1 cellular context compared by ENCODE assay signal in the genomic region with DNA sequence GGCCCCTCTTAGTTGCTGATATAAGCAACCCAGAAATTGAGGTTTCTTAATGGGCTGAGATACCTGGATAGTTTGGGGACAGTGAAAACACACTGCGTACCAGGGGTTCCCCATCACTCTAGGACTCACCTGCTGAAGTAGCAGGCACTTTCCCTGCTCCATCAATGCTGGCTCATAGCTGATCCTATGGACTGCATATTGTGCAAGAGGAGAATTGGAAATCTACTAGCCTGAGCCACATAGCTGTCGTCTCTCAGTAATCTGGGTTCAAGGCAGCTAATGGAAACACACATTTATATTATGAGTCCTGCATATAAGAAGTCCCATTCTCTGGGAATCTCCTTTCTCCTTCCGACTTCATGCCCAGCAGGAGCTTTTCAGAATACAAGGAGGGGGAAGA.
TF ChIP-seq lines count a peak whose summit lies in the region.

No MANE protein-coding gene starts in this region.

TF ChIP-seq in HepG2, 621 proteins besides CTCF, POLR2A, EP300 and RAD21 (continued from another document and continues in another):
- TF ChIP-seq, protein P1, sequence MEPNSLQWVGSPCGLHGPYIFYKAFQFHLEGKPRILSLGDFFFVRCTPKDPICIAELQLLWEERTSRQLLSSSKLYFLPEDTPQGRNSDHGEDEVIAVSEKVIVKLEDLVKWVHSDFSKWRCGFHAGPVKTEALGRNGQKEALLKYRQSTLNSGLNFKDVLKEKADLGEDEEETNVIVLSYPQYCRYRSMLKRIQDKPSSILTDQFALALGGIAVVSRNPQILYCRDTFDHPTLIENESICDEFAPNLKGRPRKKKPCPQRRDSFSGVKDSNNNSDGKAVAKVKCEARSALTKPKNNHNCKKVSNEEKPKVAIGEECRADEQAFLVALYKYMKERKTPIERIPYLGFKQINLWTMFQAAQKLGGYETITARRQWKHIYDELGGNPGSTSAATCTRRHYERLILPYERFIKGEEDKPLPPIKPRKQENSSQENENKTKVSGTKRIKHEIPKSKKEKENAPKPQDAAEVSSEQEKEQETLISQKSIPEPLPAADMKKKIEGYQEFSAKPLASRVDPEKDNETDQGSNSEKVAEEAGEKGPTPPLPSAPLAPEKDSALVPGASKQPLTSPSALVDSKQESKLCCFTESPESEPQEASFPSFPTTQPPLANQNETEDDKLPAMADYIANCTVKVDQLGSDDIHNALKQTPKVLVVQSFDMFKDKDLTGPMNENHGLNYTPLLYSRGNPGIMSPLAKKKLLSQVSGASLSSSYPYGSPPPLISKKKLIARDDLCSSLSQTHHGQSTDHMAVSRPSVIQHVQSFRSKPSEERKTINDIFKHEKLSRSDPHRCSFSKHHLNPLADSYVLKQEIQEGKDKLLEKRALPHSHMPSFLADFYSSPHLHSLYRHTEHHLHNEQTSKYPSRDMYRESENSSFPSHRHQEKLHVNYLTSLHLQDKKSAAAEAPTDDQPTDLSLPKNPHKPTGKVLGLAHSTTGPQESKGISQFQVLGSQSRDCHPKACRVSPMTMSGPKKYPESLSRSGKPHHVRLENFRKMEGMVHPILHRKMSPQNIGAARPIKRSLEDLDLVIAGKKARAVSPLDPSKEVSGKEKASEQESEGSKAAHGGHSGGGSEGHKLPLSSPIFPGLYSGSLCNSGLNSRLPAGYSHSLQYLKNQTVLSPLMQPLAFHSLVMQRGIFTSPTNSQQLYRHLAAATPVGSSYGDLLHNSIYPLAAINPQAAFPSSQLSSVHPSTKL (CRISPR knock-in tag; IDR thresholded peaks at IDR 0.05): peak; percentile 36; the same call in 1 of the 2 replicates
- TF ChIP-seq NFATC3 (CRISPR knock-in tag; IDR thresholded peaks at IDR 0.05): no peak
- no peak for TF ChIP-seq ZNF136 (CRISPR knock-in tag; IDR thresholded peaks at IDR 0.05; ENCODE audit: low read depth)
- TF ChIP-seq ZNF432 (CRISPR knock-in tag; IDR thresholded peaks at IDR 0.05; ENCODE audit: borderline replicate concordance): no peak
- TF ChIP-seq RBAK (CRISPR knock-in tag; IDR thresholded peaks at IDR 0.05): no peak
- no peak for TF ChIP-seq ZNF772 (CRISPR knock-in tag; IDR thresholded peaks at IDR 0.05)
- no peak for TF ChIP-seq SOX13 (IDR thresholded peaks at IDR 0.05)
- peak in 1 of 2 experiments; percentile 24; a peak in 1 of 4 replicates for TF ChIP-seq SOX13 (CRISPR knock-in tag; conservative IDR thresholded peaks at IDR 0.05 in 1 of 2, IDR thresholded peaks at IDR 0.05 in 1 of 2)
- no peak for TF ChIP-seq ZNF253 (CRISPR knock-in tag; IDR thresholded peaks at IDR 0.05; ENCODE audit: borderline replicate concordance)
- TF ChIP-seq HDAC2 (CRISPR knock-in tag; IDR thresholded peaks at IDR 0.05): 0 out of 2 replicates have a peak, but pooled peaks have one; percentile 32
- peak; percentile 21; the same call in 1 of the 2 replicates for TF ChIP-seq FOSL2 (CRISPR knock-in tag; IDR thresholded peaks at IDR 0.05)
- no peak for TF ChIP-seq ZNF484 (CRISPR knock-in tag; IDR thresholded peaks at IDR 0.05; ENCODE audit: borderline replicate concordance, low read depth)
- no peak for TF ChIP-seq ZNF644 (CRISPR knock-in tag; IDR thresholded peaks at IDR 0.05; ENCODE audit: low read depth)
- TF ChIP-seq FOXM1 (CRISPR knock-in tag; IDR thresholded peaks at IDR 0.05): no peak
- no peak for TF ChIP-seq SMARCE1 (IDR thresholded peaks at IDR 0.05; ENCODE audit: borderline replicate concordance)
- TF ChIP-seq PAXIP1 (CRISPR knock-in tag; conservative IDR thresholded peaks at IDR 0.05): no peak
- TF ChIP-seq, protein P2, sequence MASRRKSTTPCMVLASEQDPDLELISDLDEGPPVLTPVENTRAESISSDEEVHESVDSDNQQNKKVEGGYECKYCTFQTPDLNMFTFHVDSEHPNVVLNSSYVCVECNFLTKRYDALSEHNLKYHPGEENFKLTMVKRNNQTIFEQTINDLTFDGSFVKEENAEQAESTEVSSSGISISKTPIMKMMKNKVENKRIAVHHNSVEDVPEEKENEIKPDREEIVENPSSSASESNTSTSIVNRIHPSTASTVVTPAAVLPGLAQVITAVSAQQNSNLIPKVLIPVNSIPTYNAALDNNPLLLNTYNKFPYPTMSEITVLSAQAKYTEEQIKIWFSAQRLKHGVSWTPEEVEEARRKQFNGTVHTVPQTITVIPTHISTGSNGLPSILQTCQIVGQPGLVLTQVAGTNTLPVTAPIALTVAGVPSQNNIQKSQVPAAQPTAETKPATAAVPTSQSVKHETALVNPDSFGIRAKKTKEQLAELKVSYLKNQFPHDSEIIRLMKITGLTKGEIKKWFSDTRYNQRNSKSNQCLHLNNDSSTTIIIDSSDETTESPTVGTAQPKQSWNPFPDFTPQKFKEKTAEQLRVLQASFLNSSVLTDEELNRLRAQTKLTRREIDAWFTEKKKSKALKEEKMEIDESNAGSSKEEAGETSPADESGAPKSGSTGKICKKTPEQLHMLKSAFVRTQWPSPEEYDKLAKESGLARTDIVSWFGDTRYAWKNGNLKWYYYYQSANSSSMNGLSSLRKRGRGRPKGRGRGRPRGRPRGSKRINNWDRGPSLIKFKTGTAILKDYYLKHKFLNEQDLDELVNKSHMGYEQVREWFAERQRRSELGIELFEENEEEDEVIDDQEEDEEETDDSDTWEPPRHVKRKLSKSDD (CRISPR knock-in tag; IDR thresholded peaks at IDR 0.05; ENCODE audit: low read depth): no peak
- TF ChIP-seq POGZ (CRISPR knock-in tag; IDR thresholded peaks at IDR 0.05): no peak
- no peak for TF ChIP-seq TRAFD1 (CRISPR knock-in tag; IDR thresholded peaks at IDR 0.05; ENCODE audit: borderline replicate concordance)
- no peak for TF ChIP-seq ZNF34 (CRISPR knock-in tag; IDR thresholded peaks at IDR 0.05; ENCODE audit: borderline replicate concordance)
- no peak for TF ChIP-seq GTF3A (CRISPR knock-in tag; conservative IDR thresholded peaks at IDR 0.05)
- TF ChIP-seq ZNF674 (CRISPR knock-in tag; IDR thresholded peaks at IDR 0.05; ENCODE audit: low read depth): no peak
- no peak for TF ChIP-seq DPF2 (CRISPR knock-in tag; IDR thresholded peaks at IDR 0.05; ENCODE audit: borderline replicate concordance, low read depth)
- no peak for TF ChIP-seq ZNF121 (CRISPR knock-in tag; IDR thresholded peaks at IDR 0.05)
- TF ChIP-seq NFIB (CRISPR knock-in tag; IDR thresholded peaks at IDR 0.05; ENCODE audit: borderline replicate concordance): no peak
- TF ChIP-seq MTF2 (CRISPR knock-in tag; IDR thresholded peaks at IDR 0.05; ENCODE audit: borderline replicate concordance): no peak
- no peak for TF ChIP-seq ZNF251 (CRISPR knock-in tag; IDR thresholded peaks at IDR 0.05)
- no peak for TF ChIP-seq ZNF850 (CRISPR knock-in tag; conservative IDR thresholded peaks at IDR 0.05)
- TF ChIP-seq NBN (conservative IDR thresholded peaks at IDR 0.05): no peak
- TF ChIP-seq CEBPG (CRISPR knock-in tag; IDR thresholded peaks at IDR 0.05): peak; percentile 94
- TF ChIP-seq PRDM4 (CRISPR knock-in tag; IDR thresholded peaks at IDR 0.05; ENCODE audit: borderline replicate concordance): no peak
- no peak for TF ChIP-seq ZNF160 (CRISPR knock-in tag; IDR thresholded peaks at IDR 0.05)
- peak; percentile 39; the same call in 1 of the 2 replicates for TF ChIP-seq TARDBP (CRISPR knock-in tag; IDR thresholded peaks at IDR 0.05)
- TF ChIP-seq SMC3 (IDR thresholded peaks at IDR 0.05; ENCODE audit: low read length): peak; percentile 30; the same call in 1 of the 2 replicates
- no peak for TF ChIP-seq SMAD9 (CRISPR knock-in tag; IDR thresholded peaks at IDR 0.05)
- no peak for TF ChIP-seq SUZ12 (IDR thresholded peaks at IDR 0.05; ENCODE audit: low read depth, low read length)
- no peak for TF ChIP-seq ZKSCAN5 (CRISPR knock-in tag; IDR thresholded peaks at IDR 0.05)
- TF ChIP-seq, protein P3, sequence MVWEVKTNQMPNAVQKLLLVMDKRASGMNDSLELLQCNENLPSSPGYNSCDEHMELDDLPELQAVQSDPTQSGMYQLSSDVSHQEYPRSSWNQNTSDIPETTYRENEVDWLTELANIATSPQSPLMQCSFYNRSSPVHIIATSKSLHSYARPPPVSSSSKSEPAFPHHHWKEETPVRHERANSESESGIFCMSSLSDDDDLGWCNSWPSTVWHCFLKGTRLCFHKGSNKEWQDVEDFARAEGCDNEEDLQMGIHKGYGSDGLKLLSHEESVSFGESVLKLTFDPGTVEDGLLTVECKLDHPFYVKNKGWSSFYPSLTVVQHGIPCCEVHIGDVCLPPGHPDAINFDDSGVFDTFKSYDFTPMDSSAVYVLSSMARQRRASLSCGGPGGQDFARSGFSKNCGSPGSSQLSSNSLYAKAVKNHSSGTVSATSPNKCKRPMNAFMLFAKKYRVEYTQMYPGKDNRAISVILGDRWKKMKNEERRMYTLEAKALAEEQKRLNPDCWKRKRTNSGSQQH (CRISPR knock-in tag; IDR thresholded peaks at IDR 0.05; ENCODE audit: low read depth): no peak
- TF ChIP-seq ZNF468 (CRISPR knock-in tag; IDR thresholded peaks at IDR 0.05): no peak
- TF ChIP-seq, protein P4, sequence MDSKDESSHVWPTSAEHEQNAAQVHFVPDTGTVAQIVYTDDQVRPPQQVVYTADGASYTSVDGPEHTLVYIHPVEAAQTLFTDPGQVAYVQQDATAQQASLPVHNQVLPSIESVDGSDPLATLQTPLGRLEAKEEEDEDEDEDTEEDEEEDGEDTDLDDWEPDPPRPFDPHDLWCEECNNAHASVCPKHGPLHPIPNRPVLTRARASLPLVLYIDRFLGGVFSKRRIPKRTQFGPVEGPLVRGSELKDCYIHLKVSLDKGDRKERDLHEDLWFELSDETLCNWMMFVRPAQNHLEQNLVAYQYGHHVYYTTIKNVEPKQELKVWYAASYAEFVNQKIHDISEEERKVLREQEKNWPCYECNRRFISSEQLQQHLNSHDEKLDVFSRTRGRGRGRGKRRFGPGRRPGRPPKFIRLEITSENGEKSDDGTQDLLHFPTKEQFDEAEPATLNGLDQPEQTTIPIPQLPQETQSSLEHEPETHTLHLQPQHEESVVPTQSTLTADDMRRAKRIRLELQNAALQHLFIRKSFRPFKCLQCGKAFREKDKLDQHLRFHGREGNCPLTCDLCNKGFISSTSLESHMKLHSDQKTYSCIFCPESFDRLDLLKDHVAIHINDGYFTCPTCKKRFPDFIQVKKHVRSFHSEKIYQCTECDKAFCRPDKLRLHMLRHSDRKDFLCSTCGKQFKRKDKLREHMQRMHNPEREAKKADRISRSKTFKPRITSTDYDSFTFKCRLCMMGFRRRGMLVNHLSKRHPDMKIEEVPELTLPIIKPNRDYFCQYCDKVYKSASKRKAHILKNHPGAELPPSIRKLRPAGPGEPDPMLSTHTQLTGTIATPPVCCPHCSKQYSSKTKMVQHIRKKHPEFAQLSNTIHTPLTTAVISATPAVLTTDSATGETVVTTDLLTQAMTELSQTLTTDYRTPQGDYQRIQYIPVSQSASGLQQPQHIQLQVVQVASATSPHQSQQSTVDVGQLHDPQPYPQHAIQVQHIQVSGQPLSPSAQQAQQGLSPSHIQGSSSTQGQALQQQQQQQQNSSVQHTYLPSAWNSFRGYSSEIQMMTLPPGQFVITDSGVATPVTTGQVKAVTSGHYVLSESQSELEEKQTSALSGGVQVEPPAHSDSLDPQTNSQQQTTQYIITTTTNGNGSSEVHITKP (CRISPR knock-in tag; IDR thresholded peaks at IDR 0.05; ENCODE audit: low read depth): no peak
- no peak for TF ChIP-seq ZNF12 (CRISPR knock-in tag; IDR thresholded peaks at IDR 0.05)
